Comparison of ENCODE assay signal across 8 cellular contexts in the genomic region with DNA sequence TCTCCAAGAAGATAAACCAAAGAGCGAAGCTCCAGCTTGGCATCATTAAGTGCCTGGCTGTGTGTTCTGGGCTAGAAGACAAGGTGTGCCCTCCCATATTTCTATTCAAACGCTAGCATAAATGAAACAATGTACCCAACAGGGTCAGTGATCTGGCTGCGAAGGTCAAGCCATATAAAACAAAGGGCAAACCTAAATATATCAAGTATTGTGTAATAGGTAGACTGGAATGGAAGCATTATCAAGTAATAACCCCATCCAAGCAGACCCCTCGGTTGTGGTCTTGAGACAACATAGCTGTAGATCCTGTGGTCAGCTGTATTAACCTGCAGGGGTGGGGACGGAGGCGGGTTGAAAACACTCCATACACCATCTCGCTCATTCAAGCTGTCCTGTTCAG.
"Had no signal": no experiment of that assay in that cellular context is flagged by ENCODE, and none has a peak within 500 bp of the region (broad histone marks: within the 10 kb centered on the region; RNA-seq: fewer than 3 reads in every experiment).

No MANE protein-coding gene starts in this region.

- H3K27ac ChIP-seq: GM23248, HL-60 had no signal

- H3K4me3 ChIP-seq: GM23248, HAP-1 had no signal

- H2AFZ ChIP-seq: GM23248 had no signal

- ATAC-seq: HCT116 had no signal

- DNase-seq: GM23248, GOT3, H7, HFFc6, KG1 had no signal

- H3K4me1 ChIP-seq: HAP-1 had no signal

- H3K9me3 ChIP-seq: HAP-1 had no signal

- H3K36me3 ChIP-seq: HAP-1 had no signal

- H3K9ac ChIP-seq: GM23248 had no signal
